ENCODE assay signal across 9 cellular contexts in genomic region chr9:127735530-127736176, GRCh38. TPM values are rescaled to one million over a fixed set of nuclear protein-coding genes. Genes with fewer than 3 reads are reported as not detected.
DNase-seq lines count a peak whose midpoint lies in the region; ATAC-seq, FAIRE-seq and TF ChIP-seq lines count a peak whose summit lies in the region.
"Had no signal": no experiment of that assay in that cellular context is flagged by ENCODE, and none has a peak within 500 bp of the region (broad histone marks: within the 10 kb centered on the region; RNA-seq: fewer than 3 reads in every experiment).

No MANE protein-coding gene starts in this region.

- CTCF ChIA-PET in GM12878 (lab: Yijun Ruan, JAX), result interaction anchor here (0.6 to 2.5 kb wide), 31 partner anchors 9 to 523 kb away, joined by 3 to 79 read pairs (median 6); partner anchors contain the start of genes CDK9, ENG, FPGS and PIP5KL1

- TF ChIP-seq CTCF in GM12878 (IDR thresholded peaks at IDR 0.05 in 2 of 3, conservative IDR thresholded peaks at IDR 0.05 in 1 of 3; ENCODE audit: control insufficient read depth in 2 of 3, extremely low read depth in 1 of 3, insufficient read depth in 1 of 3, low read depth in 3 of 3, low read length in 3 of 3), result no peak
- no peak for TF ChIP-seq CTCF in neutrophil (IDR thresholded peaks at IDR 0.05)
- TF ChIP-seq CTCF in pancreas (IDR thresholded peaks at IDR 0.05), result no peak

- no TSS peak for BruUV-seq in GM12878 (replicated peaks; lab: Mats Ljungman, UMichigan)

- no peaks in the 10 kb centered on the region for H3K79me2 ChIP-seq in GM12878 (ENCODE audit: control insufficient read depth, insufficient read depth, low read length)

- intact Hi-C loops in GM12878 (cut with micrococcal nuclease; ENCODE audit: unreplicated experiment), result loop anchor here (1.0 to 2.0 kb wide), 4 partner anchors 41 to 185 kb away; no protein-coding TSS in a partner anchor
- intact Hi-C loops in pancreas (cut with DNase I), result loop anchor here in 2 of 3 donors (5.0 to 10.0 kb wide), 3 partner anchors 132 to 241 kb away; no protein-coding TSS in a partner anchor

- SMC1A ChIA-PET in GM12878 (lab: Charles Lee; ENCODE audit: uncharacterized antibody, unreplicated experiment), result interaction anchor here (0.9 to 2.3 kb wide), 27 partner anchors 10 to 339 kb away, joined by 3 to 25 read pairs (median 5); partner anchors contain the start of genes CDK9, CFAP157, FPGS and PTRH1

- in situ Hi-C loops in GM12878 (cut with MboI), result loop anchor here (5.0 kb wide), 1 partner anchor 177 kb away; no protein-coding TSS in a partner anchor

- no peak for TF ChIP-seq EP300 in GM12878 (IDR thresholded peaks at IDR 0.05; ENCODE audit: borderline replicate concordance in 1 of 2, control insufficient read depth in 1 of 2, low read depth in 2 of 2, low read length in 2 of 2)

- 0 out of 2 replicates have a peak overlapping the region, but pooled peaks have one; percentile 15 for H3K4me2 ChIP-seq in GM12878 (ENCODE audit: control insufficient read depth, insufficient read depth)

- WGBS in GM12878 (ENCODE audit: insufficient coverage, insufficient replicate concordance, low lambda C conversion rate, missing lambda C conversion rate), result 32% methylated on average over 15 of the region's 15 CpGs
- WGBS in pancreas, 2 donors, result 13 to 18% methylated on average over 15 of the region's 15 CpGs

- no peak for FAIRE-seq in GM12878 (lab: Jason Lieb, UNC)
- no peak for FAIRE-seq in pancreas (lab: Jason Lieb, UNC)
- no peak for FAIRE-seq in GM12892 (lab: Jason Lieb, UNC)

- ATAC-seq in GM18520 (IDR thresholded peaks at IDR 0.05; ENCODE audit: unreplicated experiment) (peak; percentile 6), HG02852 (IDR thresholded peaks at IDR 0.05; ENCODE audit: unreplicated experiment) (peak; percentile 9), GM12878 (no peak; the same call in 2 of the 3 replicates), pancreas (no peak), HG02759 (IDR thresholded peaks at IDR 0.05; ENCODE audit: unreplicated experiment) (no peak)

- peaks cover 6% of the 10 kb centered on the region for H3K4me1 ChIP-seq in GM12878 (ENCODE audit: control insufficient read depth, insufficient read depth, low read length)
- peaks cover 17 to 21% of the 10 kb centered on the region in 2 experiments for H3K4me1 ChIP-seq in neutrophil (ENCODE audit: control insufficient read depth in 1 of 2, insufficient read depth in 1 of 2, low read depth in 1 of 2, low read length in 1 of 2)
- peaks cover 0 to 6% (median 4%) of the 10 kb centered on the region in 3 donors for H3K4me1 ChIP-seq in pancreas

- no peak overlapping the region for H3K9ac ChIP-seq in GM12878 (ENCODE audit: control insufficient read depth, insufficient read depth, low read length)

- H3K9me3 ChIP-seq in GM12878 (replicated peaks; ENCODE audit: control insufficient read depth, insufficient read depth, low read length) (no peaks in the 10 kb centered on the region), neutrophil (no peaks in the 10 kb centered on the region), pancreas (no peaks in the 10 kb centered on the region)

- no peak overlapping the region for H3K27ac ChIP-seq in GM12878 (ENCODE audit: control insufficient read depth, insufficient read depth)
- H3K27ac ChIP-seq in neutrophil, result peak overlapping the region; percentile 99
- H3K27ac ChIP-seq in pancreas, result peak overlapping the region in 2 of 4 donors; percentile 93 to 94

- no peaks in the 10 kb centered on the region for H3K27me3 ChIP-seq in GM12878 (replicated peaks in 1 of 2; ENCODE audit: control insufficient read depth in 2 of 2, insufficient read depth in 2 of 2, low read length in 1 of 2)
- no peaks in the 10 kb centered on the region for H3K27me3 ChIP-seq in neutrophil
- H3K27me3 ChIP-seq in pancreas, result no peaks in the 10 kb centered on the region

- TF ChIP-seq RAD21 in GM12878 (IDR thresholded peaks at IDR 0.05; ENCODE audit: insufficient read depth, low read depth, low read length), result no peak

- no peak overlapping the region for H2AFZ ChIP-seq in GM12878 (ENCODE audit: control insufficient read depth, low read depth, low read length)

- no peak overlapping the region for H3K4me3 ChIP-seq in GM12878
- H3K4me3 ChIP-seq in neutrophil (ENCODE audit: low read depth in 1 of 2, low read length in 1 of 2), result peak overlapping the region in 1 of 2 experiments; percentile 98
- H3K4me3 ChIP-seq in pancreas, result no peak overlapping the region

- no peaks in the 10 kb centered on the region for H4K20me1 ChIP-seq in GM12878 (ENCODE audit: control insufficient read depth, insufficient read depth)

- DNase-seq in GM12878 (ENCODE audit: low read depth, low spot score), result no peak
- no peak for DNase-seq in pancreas
- DNase-seq in kidney glomerular epithelial cell (lab: John Stamatoyannopoulos, UW), result no peak
- DNase-seq in GM12892 (ENCODE audit: insufficient read length), result no peak

- peaks cover 0 to 3% of the 10 kb centered on the region in 2 experiments; a peak in 3 of 4 replicates for H3K36me3 ChIP-seq in GM12878 (ENCODE audit: control insufficient read depth in 2 of 2, insufficient read depth in 2 of 2, low read length in 1 of 2)
- peaks cover 60% of the 10 kb centered on the region for H3K36me3 ChIP-seq in neutrophil
- no peaks in the 10 kb centered on the region for H3K36me3 ChIP-seq in pancreas

- POLR2A ChIA-PET in GM12878 (lab: Charles Lee), result interaction anchor here (0.6 to 2.0 kb wide), 9 partner anchors 35 to 339 kb away, joined by 3 to 13 read pairs (median 5); partner anchors contain the start of genes CDK9, SH2D3C and SLC2A8

- TF ChIP-seq POLR2A in GM12878 (IDR thresholded peaks at IDR 0.05; ENCODE audit: low read depth, low read length) (no peak), GM12892 (IDR thresholded peaks at IDR 0.05; ENCODE audit: low read depth, low read length) (no peak)

- RAD21 ChIA-PET in GM12878 (lab: Charles Lee; ENCODE audit: unreplicated experiment), result interaction anchor here (0.6 to 2.6 kb wide), 31 partner anchors 10 to 339 kb away, joined by 3 to 83 read pairs (median 5); partner anchors contain the start of genes CDK9, FPGS, PTRH1 and SH2D3C

RNA-seq across cellular contexts. Expression of gene TOR2A, which starts 0.6 kb away (rescaled TPM):
- 3.9 and 6.5 TPM in 2 replicates for total RNA-seq in GM12878 (2013; cell fraction: nucleolus; rRNA removed)
- 7.8 and 12.6 TPM in 2 replicates for total RNA-seq in GM12878 (2014; rRNA removed)
- total RNA-seq in GM12878 (2014; rRNA removed; fragmentation: Illumina TruSeq; extraction: Trizol), result 2.7 and 4.2 TPM in 2 replicates
- total RNA-seq in GM12878 (2021), result 11.5 and 11.6 TPM in 2 replicates
- 2.6 TPM for polyA plus RNA-seq in GM12878 (2011; ENCODE audit: low read depth)
- polyA plus RNA-seq in GM12878 (2011; rRNA removed), result 0.91 and 2.4 TPM in 2 replicates
- polyA plus RNA-seq in GM12878 (2011; cell fraction: cytosol; rRNA removed), result 6.6 and 11.0 TPM in 2 replicates
- 13.5 and 13.6 TPM in 2 replicates for polyA plus RNA-seq in GM12878 (2011; cell fraction: nucleus; rRNA removed)
- polyA plus RNA-seq in GM12878 (2012), result 6.7 and 8.2 TPM in 2 replicates
- polyA plus RNA-seq in GM12878 (2014; fragmentation: Illumina TruSeq; extraction: Trizol), result 1.6 and 5.4 TPM in 2 replicates
- polyA plus RNA-seq in GM12878 (2014; fragmentation: Nextera tagmentation; extraction: Ambion mirVana), result 1 to 10 TPM in 1 of 2 experiments, under 1 TPM in 1; 0.52 to 1.6 TPM
- 14.3 and 17.4 TPM in 2 replicates for polyA plus RNA-seq in GM12878 (2014; rRNA removed)
- polyA plus RNA-seq in GM12878 (2016; fragmentation: Nextera tagmentation; extraction: Ambion mirVana), result 10 to 100 TPM; 22.1 to 23.7 TPM
- polyA minus RNA-seq in GM12878 (2011; rRNA and poly(A)+ RNA removed), result 1.4 and 4.9 TPM in 2 replicates
- 2.7 and 4.3 TPM in 2 replicates for polyA minus RNA-seq in GM12878 (2011; cell fraction: cytosol; rRNA and poly(A)+ RNA removed)
- 5.1 and 8.0 TPM in 2 replicates for polyA minus RNA-seq in GM12878 (2011; cell fraction: nucleus; rRNA and poly(A)+ RNA removed)
- 1 to 10 TPM; 4.2 to 9.0 (median 5.8) TPM for total RNA-seq in pancreas
- polyA plus RNA-seq in pancreas, result 10 to 100 TPM; 10.1 to 17.5 TPM
- polyA plus RNA-seq in GM12892 (2012; ENCODE audit: missing spikeins), result 4.7 TPM

RNA-seq across cellular contexts. Expression of gene TTC16, which starts 19.8 kb away (rescaled TPM):
- total RNA-seq in GM12878 (2013; cell fraction: nucleolus; rRNA removed), result not detected in 2 replicates
- total RNA-seq in GM12878 (2014; rRNA removed) (not detected in 2 replicates), GM12878 (2014; rRNA removed; fragmentation: Illumina TruSeq; extraction: Trizol) (not detected in 2 replicates), GM12878 (2021) (not detected in 2 replicates), pancreas (under 1 TPM in 2 of 6 donors, not detected in 4; 0.03 to 0.09 TPM)
- not detected for polyA plus RNA-seq in GM12878 (2011; ENCODE audit: low read depth)
- polyA plus RNA-seq in GM12878 (2011; rRNA removed) (0.03 TPM in 1 of 2 replicates, not detected in the other), GM12878 (2014; fragmentation: Illumina TruSeq; extraction: Trizol) (not detected in 2 replicates), GM12878 (2014; fragmentation: Nextera tagmentation; extraction: Ambion mirVana) (not detected), GM12878 (2014; rRNA removed) (0.04 TPM in 1 of 2 replicates, not detected in the other), GM12878 (2016; fragmentation: Nextera tagmentation; extraction: Ambion mirVana) (not detected), pancreas (under 1 TPM; 0.02 to 0.04 TPM)
- not detected in 2 replicates for polyA plus RNA-seq in GM12878 (2011; cell fraction: cytosol; rRNA removed)
- 0.03 TPM in 1 of 2 replicates, not detected in the other for polyA plus RNA-seq in GM12878 (2011; cell fraction: nucleus; rRNA removed)
- polyA plus RNA-seq in GM12878 (2012), result not detected in 2 replicates
- polyA minus RNA-seq in GM12878 (2011; rRNA and poly(A)+ RNA removed), result not detected in 2 replicates
- polyA minus RNA-seq in GM12878 (2011; cell fraction: cytosol; rRNA and poly(A)+ RNA removed), result not detected in 2 replicates
- not detected in 2 replicates for polyA minus RNA-seq in GM12878 (2011; cell fraction: nucleus; rRNA and poly(A)+ RNA removed)
- polyA plus RNA-seq in GM12892 (2012; ENCODE audit: missing spikeins), result not detected

RNA-seq across cellular contexts. Expression of gene PTRH1, which starts 20.2 kb away (rescaled TPM):
- 3.0 and 3.9 TPM in 2 replicates for total RNA-seq in GM12878 (2013; cell fraction: nucleolus; rRNA removed)
- 30.7 and 31.0 TPM in 2 replicates for total RNA-seq in GM12878 (2014; rRNA removed)
- 3.0 and 4.6 TPM in 2 replicates for total RNA-seq in GM12878 (2014; rRNA removed; fragmentation: Illumina TruSeq; extraction: Trizol)
- total RNA-seq in GM12878 (2021), result 13.1 and 14.5 TPM in 2 replicates
- 2.3 TPM for polyA plus RNA-seq in GM12878 (2011; ENCODE audit: low read depth)
- 2.8 and 5.9 TPM in 2 replicates for polyA plus RNA-seq in GM12878 (2011; rRNA removed)
- polyA plus RNA-seq in GM12878 (2011; cell fraction: cytosol; rRNA removed), result 10.0 and 18.3 TPM in 2 replicates
- polyA plus RNA-seq in GM12878 (2011; cell fraction: nucleus; rRNA removed), result 9.0 and 11.0 TPM in 2 replicates
- 6.5 and 6.8 TPM in 2 replicates for polyA plus RNA-seq in GM12878 (2012)
- 1.0 and 1.6 TPM in 2 replicates for polyA plus RNA-seq in GM12878 (2014; fragmentation: Illumina TruSeq; extraction: Trizol)
- polyA plus RNA-seq in GM12878 (2014; fragmentation: Nextera tagmentation; extraction: Ambion mirVana), result 1 to 10 TPM in 1 of 2 experiments, under 1 TPM in 1; 0.69 to 1.8 TPM
- 25.8 and 26.1 TPM in 2 replicates for polyA plus RNA-seq in GM12878 (2014; rRNA removed)
- polyA plus RNA-seq in GM12878 (2016; fragmentation: Nextera tagmentation; extraction: Ambion mirVana), result 10 to 100 TPM; 36.4 to 38.4 TPM
- polyA minus RNA-seq in GM12878 (2011; rRNA and poly(A)+ RNA removed), result 1.5 and 2.2 TPM in 2 replicates
- polyA minus RNA-seq in GM12878 (2011; cell fraction: cytosol; rRNA and poly(A)+ RNA removed), result 2.4 and 4.5 TPM in 2 replicates
- 3.3 and 4.2 TPM in 2 replicates for polyA minus RNA-seq in GM12878 (2011; cell fraction: nucleus; rRNA and poly(A)+ RNA removed)
- total RNA-seq in pancreas, result 10 to 100 TPM in 2 of 6 donors, 1 to 10 TPM in 4; 5.6 to 11.9 (median 9.0) TPM
- polyA plus RNA-seq in pancreas, result 10 to 100 TPM; 11.5 to 13.4 TPM
- 1.7 TPM for polyA plus RNA-seq in GM12892 (2012; ENCODE audit: missing spikeins)

RNA-seq across cellular contexts. Expression of gene CFAP157, which starts 28.9 kb away (rescaled TPM):
- total RNA-seq in GM12878 (2013; cell fraction: nucleolus; rRNA removed), result not detected in 2 replicates
- total RNA-seq in GM12878 (2014; rRNA removed) (not detected in 2 replicates), GM12878 (2014; rRNA removed; fragmentation: Illumina TruSeq; extraction: Trizol) (not detected in 2 replicates), GM12878 (2021) (not detected in 2 replicates), pancreas (under 1 TPM in 5 of 6 donors, not detected in 1; 0.12 to 0.39 (median 0.22) TPM)
- polyA plus RNA-seq in GM12878 (2011; ENCODE audit: low read depth), result not detected
- polyA plus RNA-seq in GM12878 (2011; rRNA removed) (not detected in 2 replicates), GM12878 (2014; fragmentation: Illumina TruSeq; extraction: Trizol) (not detected in 2 replicates), GM12878 (2014; fragmentation: Nextera tagmentation; extraction: Ambion mirVana) (not detected), GM12878 (2014; rRNA removed) (not detected in 2 replicates), GM12878 (2016; fragmentation: Nextera tagmentation; extraction: Ambion mirVana) (under 1 TPM; 0.08 to 0.72 TPM), pancreas (1 to 10 TPM; 1.6 to 2.1 TPM)
- not detected in 2 replicates for polyA plus RNA-seq in GM12878 (2011; cell fraction: cytosol; rRNA removed)
- polyA plus RNA-seq in GM12878 (2011; cell fraction: nucleus; rRNA removed), result 0.24 TPM in 1 of 2 replicates, not detected in the other
- 0.24 and 0.37 TPM in 2 replicates for polyA plus RNA-seq in GM12878 (2012)
- not detected in 2 replicates for polyA minus RNA-seq in GM12878 (2011; rRNA and poly(A)+ RNA removed)
- not detected in 2 replicates for polyA minus RNA-seq in GM12878 (2011; cell fraction: cytosol; rRNA and poly(A)+ RNA removed)
- polyA minus RNA-seq in GM12878 (2011; cell fraction: nucleus; rRNA and poly(A)+ RNA removed), result not detected in 2 replicates
- 0.25 TPM for polyA plus RNA-seq in GM12892 (2012; ENCODE audit: missing spikeins)
- total RNA-seq: T-helper 2 cell treated with Interferon-gamma antibody and Interleukin-4, amounts not matched to agents 100 ng/mL and 5 ng/mL, for 36 hours had no signal

RNA-seq across cellular contexts. Expression of gene SH2D3C, which starts 42.8 kb away (rescaled TPM):
- total RNA-seq in GM12878 (2013; cell fraction: nucleolus; rRNA removed), result 28.6 and 33.2 TPM in 2 replicates
- total RNA-seq in GM12878 (2014; rRNA removed) (16.1 and 19.0 TPM in 2 replicates), GM12878 (2014; rRNA removed; fragmentation: Illumina TruSeq; extraction: Trizol) (8.4 and 9.0 TPM in 2 replicates), GM12878 (2021) (21.0 and 23.5 TPM in 2 replicates), pancreas (1 to 10 TPM; 1.4 to 4.8 (median 1.8) TPM)
- polyA plus RNA-seq in GM12878 (2011; ENCODE audit: low read depth), result 11.2 TPM
- polyA plus RNA-seq in GM12878 (2011; rRNA removed) (3.2 and 13.5 TPM in 2 replicates), GM12878 (2014; fragmentation: Illumina TruSeq; extraction: Trizol) (4.4 and 11.6 TPM in 2 replicates), GM12878 (2014; fragmentation: Nextera tagmentation; extraction: Ambion mirVana) (1 to 10 TPM; 1.2 to 1.9 TPM), GM12878 (2014; rRNA removed) (19.5 and 25.2 TPM in 2 replicates), GM12878 (2016; fragmentation: Nextera tagmentation; extraction: Ambion mirVana) (10 to 100 TPM; 20.7 to 23.2 TPM), pancreas (1 to 10 TPM; 6.9 to 7.1 TPM)
- 18.5 and 20.4 TPM in 2 replicates for polyA plus RNA-seq in GM12878 (2011; cell fraction: cytosol; rRNA removed)
- 32.4 and 46.4 TPM in 2 replicates for polyA plus RNA-seq in GM12878 (2011; cell fraction: nucleus; rRNA removed)
- polyA plus RNA-seq in GM12878 (2012), result 17.4 and 22.8 TPM in 2 replicates
- 30.6 and 32.1 TPM in 2 replicates for polyA minus RNA-seq in GM12878 (2011; rRNA and poly(A)+ RNA removed)
- 13.5 and 19.3 TPM in 2 replicates for polyA minus RNA-seq in GM12878 (2011; cell fraction: cytosol; rRNA and poly(A)+ RNA removed)
- 10.2 and 18.5 TPM in 2 replicates for polyA minus RNA-seq in GM12878 (2011; cell fraction: nucleus; rRNA and poly(A)+ RNA removed)
- polyA plus RNA-seq in GM12892 (2012; ENCODE audit: missing spikeins), result 6.4 TPM

Comparison
In these comparisons a context has a peak if more than half of its experiments do, and no peak if none do; other contexts are left out.
1. ATAC-seq: peak in GM18520 (single experiment) and HG02852 (single experiment); none in GM12878 (single experiment), pancreas (0 of 4) and HG02759 (single experiment).